8 cellular contexts compared by ENCODE assay signal in the genomic region with DNA sequence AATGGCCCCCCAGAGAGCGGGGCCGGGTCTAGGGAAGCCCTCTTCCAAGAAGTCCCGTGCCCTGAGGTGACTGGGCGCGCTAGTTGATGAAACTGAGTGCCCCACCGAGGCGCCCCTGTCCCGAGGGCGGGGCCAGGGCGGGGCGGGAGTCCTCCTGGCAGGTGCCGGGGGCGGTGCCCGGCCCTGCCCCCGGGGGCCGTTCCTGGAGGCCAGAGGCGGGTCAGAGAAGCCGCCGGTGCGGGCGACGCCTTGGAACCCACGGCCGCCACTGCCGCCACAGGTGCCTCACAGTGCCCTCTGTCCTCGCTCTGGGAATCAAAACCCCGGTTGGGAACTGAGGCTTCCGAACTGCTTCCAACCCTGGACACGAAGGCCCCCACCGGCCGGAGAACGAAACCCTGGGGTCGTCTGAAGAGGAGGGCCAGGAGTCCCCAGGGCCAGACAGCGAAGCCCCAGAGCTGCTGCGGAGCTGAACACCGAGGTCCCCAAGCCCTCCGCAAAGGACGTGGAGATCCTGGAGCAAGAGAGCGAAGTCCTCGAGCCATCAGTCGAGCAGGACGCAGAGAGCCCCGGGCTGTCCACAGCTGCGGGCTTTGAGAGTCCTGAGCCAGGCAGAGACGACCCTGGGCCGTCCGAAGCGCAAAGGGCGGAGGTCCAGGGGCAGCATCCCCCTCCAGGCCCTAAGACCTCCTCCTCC. TPM values are rescaled to one million over a fixed set of nuclear protein-coding genes. Genes with fewer than 3 reads are reported as not detected.
A peak's percentile ranks its signal among the peaks of the same experiment; 100 is the strongest.
DNase-seq lines count a peak whose midpoint lies in the region; ATAC-seq, FAIRE-seq and TF ChIP-seq lines count a peak whose summit lies in the region.

A gene (plus strand): TSS at position 252 of the 697 bp plus-strand sequence. CDS start 524 bp downstream, outside the sequence.

- no peak for FAIRE-seq in H1 (lab: Jason Lieb, UNC)

- TF ChIP-seq EP300 in H1 (IDR thresholded peaks at IDR 0.05; ENCODE audit: borderline replicate concordance in 1 of 2, low read depth in 2 of 2, low read length in 2 of 2) (no peak), transverse colon (IDR thresholded peaks at IDR 0.05; ENCODE audit: low read depth) (no peak)

- H3K27ac ChIP-seq in HUES48 (ENCODE audit: low read depth, low read length) (no peak within 1 kb of the TSS), H1 (ENCODE audit: low read depth, low read length) (no peak within 1 kb of the TSS), mucosa of rectum (ENCODE audit: low read depth in 2 of 2, low read length in 2 of 2) (peak within 1 kb of the TSS; percentile 95 to 98), transverse colon (peak within 1 kb of the TSS; percentile 95 to 98 (median 97))

- H3K23me2 ChIP-seq in H1 (ENCODE audit: low read depth, low read length) = peaks cover 18% of the 10 kb centered on the region; the same call in 1 of the 2 replicates

- no peak within 1 kb of the TSS for H2BK20ac ChIP-seq in H1 (ENCODE audit: low read length)

- H3K9me3 ChIP-seq in HUES48 (ENCODE audit: control insufficient read depth, insufficient read depth, low read length) (no peaks in the 10 kb centered on the region), H1 (ENCODE audit: insufficient read depth in 2 of 2, low read depth in 1 of 2, low read length in 1 of 2) (no peaks in the 10 kb centered on the region; a peak in 1 of 4 replicates), mucosa of rectum (ENCODE audit: control insufficient read depth in 2 of 2, low read length in 2 of 2) (no peaks in the 10 kb centered on the region), transverse colon (no peaks in the 10 kb centered on the region)

- no peak for TF ChIP-seq POLR2A in H1 (IDR thresholded peaks at IDR 0.05; ENCODE audit: control extremely low read depth in 1 of 2, low read depth in 2 of 2, low read length in 2 of 2)
- peak; percentile 76 for TF ChIP-seq POLR2A in transverse colon (IDR thresholded peaks at IDR 0.05)

- peak within 1 kb of the TSS; percentile 64 for H3K56ac ChIP-seq in H1 (replicated peaks; ENCODE audit: insufficient read length, low read depth, low read length)

- H2BK120ac ChIP-seq in H1 (replicated peaks; ENCODE audit: low read depth, low read length) = no peak within 1 kb of the TSS

- peak within 1 kb of the TSS; percentile 50; the same call in 1 of the 2 replicates for H2BK12ac ChIP-seq in H1 (ENCODE audit: low read depth, low read length)

- H3K23ac ChIP-seq in H1 (ENCODE audit: insufficient read length) = no peak within 1 kb of the TSS

- 11% methylated on average over 27 of the region's 49 CpGs; no CpG with 5 or more reads in 1 of the 2 experiments for WGBS in H1 (ENCODE audit: extremely low coverage in 1 of 2, insufficient coverage in 1 of 2, insufficient read length in 1 of 2, insufficient replicate concordance in 2 of 2, low coverage in 1 of 2, low lambda C conversion rate in 2 of 2, missing lambda C conversion rate in 1 of 2), 2 experiments
- 1% methylated on average over 38 of the region's 49 CpGs; no CpG with 5 or more reads in 1 of the 2 donors for WGBS in transverse colon (ENCODE audit: low coverage in 1 of 2), 2 donors

- TF ChIP-seq CTCF in GM10248 (IDR thresholded peaks at IDR 0.05; ENCODE audit: control extremely low read depth, extremely low read depth, low read depth, missing control alignments) (no peak), H1 (IDR thresholded peaks at IDR 0.05; ENCODE audit: control extremely low read depth in 1 of 3, insufficient read depth in 1 of 3, low read depth in 1 of 3, low read length in 3 of 3) (no peak), transverse colon (IDR thresholded peaks at IDR 0.05) (peak in 1 of 5 experiments; percentile 23)

- no peaks in the 10 kb centered on the region for H3K79me1 ChIP-seq in H1 (ENCODE audit: low read depth, low read length)

- POLR2A ChIA-PET in GM10248 (lab: Yijun Ruan, JAX) = no interaction called here
- POLR2A ChIA-PET in H1 (lab: Charles Lee; ENCODE audit: partially characterized antibody) = interaction anchor here (1.0 to 2.6 kb wide), 4 partner anchors 7 to 191 kb away, joined by 3 to 10 read pairs (median 4); a partner anchor contains a TSS

- H2BK5ac ChIP-seq in H1 (ENCODE audit: low read depth, low read length) = peak within 1 kb of the TSS; percentile 60; the same call in 1 of the 2 replicates

- H2AK5ac ChIP-seq in H1 (ENCODE audit: low read depth, low read length) = no peak within 1 kb of the TSS

- H3K36me3 ChIP-seq in HUES48 (ENCODE audit: control insufficient read depth, insufficient read depth, low read length) (no peaks in the 10 kb centered on the region), H1 (ENCODE audit: control insufficient read depth in 2 of 4, insufficient read depth in 4 of 4, low read length in 3 of 4) (no peaks in the 10 kb centered on the region), mucosa of rectum (ENCODE audit: control insufficient read depth in 2 of 2, insufficient read depth in 2 of 2, low read length in 2 of 2) (peaks cover 0 to 2% of the 10 kb centered on the region in 2 donors), transverse colon (no peaks in the 10 kb centered on the region)

- H4K91ac ChIP-seq in H1 (replicated peaks; ENCODE audit: insufficient read length, low read length) = peak within 1 kb of the TSS; percentile 65

- H3K4me1 ChIP-seq in HUES48 (ENCODE audit: control insufficient read depth, insufficient read depth, low read length) = peaks cover 4% of the 10 kb centered on the region; the same call in 1 of the 2 replicates
- H3K4me1 ChIP-seq in H1 (replicated peaks in 1 of 4; ENCODE audit: control insufficient read depth in 3 of 4, insufficient read depth in 4 of 4, low read length in 3 of 4) = peaks cover 0 to 15% (median 9%) of the 10 kb centered on the region in 4 experiments; a peak in 5 of 7 replicates
- H3K4me1 ChIP-seq in mucosa of rectum (ENCODE audit: control insufficient read depth in 2 of 2, insufficient read depth in 2 of 2, low read length in 2 of 2) = peaks cover 19 to 35% of the 10 kb centered on the region in 2 donors
- H3K4me1 ChIP-seq in transverse colon = peaks cover 11 to 48% (median 31%) of the 10 kb centered on the region in 4 donors

- H3K27me3 ChIP-seq in HUES48 (ENCODE audit: control insufficient read depth, insufficient read depth, low read length) (peaks cover 46% of the 10 kb centered on the region), H1 (replicated peaks in 1 of 4; ENCODE audit: control insufficient read depth in 3 of 4, extremely low read depth in 1 of 4, insufficient read depth in 3 of 4, low read length in 3 of 4) (peaks cover 17 to 40% (median 32%) of the 10 kb centered on the region in 4 experiments), mucosa of rectum (ENCODE audit: control insufficient read depth in 2 of 2, insufficient read depth in 2 of 2, low read length in 2 of 2) (no peaks in the 10 kb centered on the region), transverse colon (no peaks in the 10 kb centered on the region)

- in situ Hi-C loops in transverse colon (cut with MboI; ENCODE audit: low pct_ligation_motif_present in 1 of 4, low pct_unique_long_range_greater_than_20kb in 1 of 4, low sequenced_read_pairs in 3 of 4) = loop anchor here in 3 of 4 donors (10.0 to 25.0 kb wide), 3 partner anchors 185 to 485 kb away; a partner anchor contains a TSS

- no peak for TF ChIP-seq RAD21 in H1 (IDR thresholded peaks at IDR 0.05 in 1 of 2, conservative IDR thresholded peaks at IDR 0.05 in 1 of 2; ENCODE audit: low read depth in 2 of 2, low read length in 2 of 2)

- peak within 1 kb of the TSS; percentile 19; the same call in 1 of the 2 replicates for H3K18ac ChIP-seq in H1 (ENCODE audit: extremely low read depth, low read length)

- peak within 1 kb of the TSS; percentile 62 for H3K4me3 ChIP-seq in HUES48 (ENCODE audit: low read depth, low read length)
- peak within 1 kb of the TSS; percentile 46 to 66 (median 50) for H3K4me3 ChIP-seq in H1 (ENCODE audit: extremely low read depth in 1 of 4, insufficient read depth in 2 of 4, low read depth in 3 of 4, low read length in 4 of 4)
- peak within 1 kb of the TSS; percentile 90 to 91 for H3K4me3 ChIP-seq in mucosa of rectum (ENCODE audit: low read length in 2 of 2)
- peak within 1 kb of the TSS; percentile 44 to 84 (median 70) for H3K4me3 ChIP-seq in transverse colon

- CTCF ChIA-PET in GM10248 (lab: Yijun Ruan, JAX) = interaction anchor here (0.6 to 6.9 kb wide), 33 partner anchors 9 to 299 kb away, joined by 3 to 106 read pairs (median 4); a partner anchor contains a TSS
- CTCF ChIA-PET in H1 (lab: Charles Lee; ENCODE audit: partially characterized antibody) = interaction anchor here (0.6 to 7.0 kb wide), 27 partner anchors 10 to 275 kb away, joined by 3 to 103 read pairs (median 6); a partner anchor contains a TSS

- H3K14ac ChIP-seq in H1 (ENCODE audit: insufficient read length) = no peak within 1 kb of the TSS

- no peak for ATAC-seq in GM21786 (IDR thresholded peaks at IDR 0.05; ENCODE audit: unreplicated experiment)

- peaks cover 0 to 2% of the 10 kb centered on the region in 2 experiments for H4K20me1 ChIP-seq in H1 (replicated peaks in 1 of 2; ENCODE audit: control insufficient read depth in 1 of 2, insufficient read depth in 2 of 2, low read length in 2 of 2)

- H2AFZ ChIP-seq in H1 (ENCODE audit: low read length) = peak within 1 kb of the TSS; percentile 90; the same call in 1 of the 2 replicates

- peak within 1 kb of the TSS; percentile 66 for H4K8ac ChIP-seq in H1 (ENCODE audit: extremely low read depth, insufficient read depth, low read length)

- H3K4me2 ChIP-seq in H1 (ENCODE audit: insufficient read depth in 1 of 2, low read depth in 2 of 2, low read length in 2 of 2) = peak within 1 kb of the TSS; percentile 57 to 98

- DNase-seq in GM10248 (ENCODE audit: extremely low spot score) = peak; percentile 65
- peak; percentile 52 for DNase-seq in UCSD-AML1 (lab: John Stamatoyannopoulos, UW; ENCODE audit: unreplicated experiment)
- no peak for DNase-seq in H1 (ENCODE audit: low read depth in 1 of 2, low spot score in 2 of 2)
- peak; percentile 92 for DNase-seq in transverse colon
- no peak for DNase-seq in NK-92 (lab: John Stamatoyannopoulos, UW; ENCODE audit: unreplicated experiment)

- H3K9ac ChIP-seq in HUES48 (ENCODE audit: low read depth, low read length) = no peak within 1 kb of the TSS
- no peak within 1 kb of the TSS; a peak in 1 of 7 replicates for H3K9ac ChIP-seq in H1 (replicated peaks in 1 of 4; ENCODE audit: extremely low read depth in 1 of 4, low read depth in 3 of 4, low read length in 3 of 4)
- H3K9ac ChIP-seq in mucosa of rectum (ENCODE audit: low read depth in 1 of 2, low read length in 2 of 2) = peak within 1 kb of the TSS; percentile 89 to 94

- no peak within 1 kb of the TSS for H3K4ac ChIP-seq in H1 (replicated peaks; ENCODE audit: insufficient read length, low read depth, low read length)

- no peak within 1 kb of the TSS; the same call in none of the 2 replicates for H2BK15ac ChIP-seq in H1 (ENCODE audit: low read length)

- H4K5ac ChIP-seq in H1 (ENCODE audit: insufficient read length, low read depth, low read length) = peak within 1 kb of the TSS; percentile 18

- H3K79me2 ChIP-seq in H1 (ENCODE audit: control insufficient read depth in 1 of 2, insufficient read depth in 2 of 2, low read length in 2 of 2) = no peaks in the 10 kb centered on the region

- intact Hi-C loops in transverse colon (cut with DNase I; ENCODE audit: low total_unique reads) = loop anchor here (5.0 kb wide), 1 partner anchor 65 kb away; a partner anchor contains a TSS

RNA-seq across cellular contexts. Expression of the gene that starts here (rescaled TPM):
- total RNA-seq in H1 (2021; fragmentation: NEBNext Ultra II Directional; extraction: Animal tissue kit (Norgen Biotek cat#: 25700)) = 0.92 and 1.4 TPM in 2 replicates
- 0.74 and 0.96 TPM in 2 replicates for polyA plus RNA-seq in H1 (2011; rRNA removed)
- 1.3 TPM for polyA plus RNA-seq in H1 (2011; cell fraction: cytosol; rRNA removed)
- polyA plus RNA-seq in H1 (2011; cell fraction: nucleus; rRNA removed) = 2.1 TPM
- 1.2 to 2.2 TPM (median 1.6 TPM) in 4 replicates for polyA plus RNA-seq in H1 (2012, experiment 1 of 2)
- 0.89 TPM for polyA plus RNA-seq in H1 (2012, experiment 2 of 2)
- 1.3 TPM for polyA plus RNA-seq in H1 (2013, experiment 1 of 2)
- polyA plus RNA-seq in H1 (2013, experiment 2 of 2) = 1.2 TPM
- 0.10 and 0.16 TPM in 2 replicates for polyA minus RNA-seq in H1 (2011; rRNA and poly(A)+ RNA removed)
- polyA minus RNA-seq in H1 (2011; cell fraction: cytosol; rRNA and poly(A)+ RNA removed) = not detected
- 0.80 TPM for polyA minus RNA-seq in H1 (2011; cell fraction: nucleus; rRNA and poly(A)+ RNA removed)
- 100 to 1,000 TPM in 1 of 4 donors, 10 to 100 TPM in 3; 23.8 to 115 (median 35.8) TPM for total RNA-seq in transverse colon

Comparison
In these comparisons a context has a peak if more than half of its experiments do, and no peak if none do; other contexts are left out.
1. RNA of the gene that starts here (total RNA-seq): 23.8 to 115 TPM in transverse colon; 0.92 to 1.4 TPM in H1; every median in the first group is over 10 times any median in the second.
2. DNase-seq: peak in GM10248 (single experiment), UCSD-AML1 (single experiment) and transverse colon (single experiment); none in H1 (0 of 2) and NK-92 (single experiment).
3. H3K27ac ChIP-seq: peak in mucosa of rectum (2 of 2) and transverse colon (4 of 4); none in HUES48 (single experiment) and H1 (single experiment).
4. H3K9ac ChIP-seq: peak in mucosa of rectum (2 of 2); none in HUES48 (single experiment) and H1 (0 of 4).
5. Peak in every context shown above with its lines, with median percentiles within 50 percentile points of each other: H3K4me3 ChIP-seq.